In the genomic region with DNA sequence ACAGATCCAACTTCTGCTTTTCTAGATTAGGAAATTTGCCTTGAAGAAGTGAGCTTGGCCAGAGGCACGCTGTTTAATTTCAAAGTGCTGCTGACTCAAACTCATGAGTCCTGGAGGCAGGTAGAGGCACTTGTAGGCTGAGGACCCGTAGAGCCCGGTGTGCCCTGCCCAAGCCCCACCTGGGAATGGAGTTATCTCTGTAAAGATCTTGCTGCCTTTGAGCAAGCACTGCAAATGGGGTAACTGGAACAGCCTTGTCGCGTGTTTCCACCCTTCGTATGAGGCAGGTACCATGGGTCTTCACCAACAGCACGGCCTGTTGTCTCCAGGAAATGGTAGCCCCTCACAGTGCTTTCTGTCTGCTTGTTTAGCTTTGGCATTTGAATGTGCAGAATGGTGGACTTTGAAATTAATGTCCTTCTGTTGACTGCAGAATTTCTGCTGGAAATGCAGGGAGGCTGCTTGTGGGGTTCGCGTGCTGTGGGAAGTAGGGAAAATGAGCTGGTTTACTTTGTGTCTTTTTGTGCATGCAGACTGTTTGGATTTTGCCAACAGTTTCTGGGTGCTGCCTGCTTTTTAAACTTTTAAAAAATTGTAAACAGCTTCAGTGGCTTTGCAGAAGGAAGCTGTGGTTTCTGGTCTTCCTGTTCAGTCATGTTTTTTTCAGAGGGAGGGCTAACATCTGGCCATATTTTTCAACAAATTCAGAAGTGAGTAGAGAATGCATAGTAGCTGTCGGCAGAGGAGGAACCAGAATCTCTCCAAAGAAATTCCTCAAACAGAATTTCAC, we compare ENCODE assay signal across 8 cellular contexts. TPM values are rescaled to one million over a fixed set of nuclear protein-coding genes. Genes with fewer than 3 reads are reported as not detected.
DNase-seq lines count a peak whose midpoint lies in the region; ATAC-seq and TF ChIP-seq lines count a peak whose summit lies in the region.

No MANE protein-coding gene starts in this region.

- in situ Hi-C loops in transverse colon (cut with MboI; ENCODE audit: low pct_ligation_motif_present in 1 of 4, low pct_unique_long_range_greater_than_20kb in 1 of 4, low sequenced_read_pairs in 3 of 4), result no loop called here

- H3K27ac ChIP-seq in heart left ventricle (peak overlapping the region in 6 of 12 donors; percentile 13 to 92 (median 32)), transverse colon (peak overlapping the region; percentile 54 to 73 (median 70))

- TF ChIP-seq POLR2A in heart left ventricle (IDR thresholded peaks at IDR 0.05) (no peak), transverse colon (IDR thresholded peaks at IDR 0.05) (no peak)

- ATAC-seq in GM18861 (IDR thresholded peaks at IDR 0.05; ENCODE audit: unreplicated experiment), result peak; percentile 44
- peak; percentile 54 for ATAC-seq in HG03378 (IDR thresholded peaks at IDR 0.05; ENCODE audit: unreplicated experiment)
- peak; percentile 38 to 69 (median 48) for ATAC-seq in heart left ventricle

- no peaks in the 10 kb centered on the region for H3K27me3 ChIP-seq in heart left ventricle
- H3K27me3 ChIP-seq in transverse colon, result no peaks in the 10 kb centered on the region
- H3K27me3 ChIP-seq in BE2C, result no peaks in the 10 kb centered on the region

- peak; percentile 39 for DNase-seq in activated CD4-positive, CD25-positive, alpha-beta regulatory T cell treated with anti-CD3 and anti-CD28 coated beads, Interleukin-2, amount 50 U/mL, for 72 hours
- DNase-seq in heart left ventricle (no peak), transverse colon (no peak), NCI-H82 (lab: John Stamatoyannopoulos, UW) (no peak), epidermal melanocyte (ENCODE audit: insufficient read length, low spot score) (no peak), BE2C (no peak)

- peaks cover 0 to 10% (median 0%) of the 10 kb centered on the region in 12 donors for H3K9me3 ChIP-seq in heart left ventricle
- H3K9me3 ChIP-seq in transverse colon, result no peaks in the 10 kb centered on the region
- no peaks in the 10 kb centered on the region for H3K9me3 ChIP-seq in BE2C

- H3K36me3 ChIP-seq in heart left ventricle (peaks cover 0 to 28% (median 12%) of the 10 kb centered on the region in 9 donors), transverse colon (no peaks in the 10 kb centered on the region), BE2C (peaks cover 6% of the 10 kb centered on the region; the same call in 1 of the 2 replicates)

- WGBS in heart left ventricle, 4 donors, result 86 to 94% (median 92%) methylated on average over 10 of the region's 10 CpGs
- 57 to 63% methylated on average over 5 to 10 of the region's 10 CpGs for WGBS in transverse colon (ENCODE audit: low coverage in 1 of 2), 2 donors

- H3K4me3 ChIP-seq in heart left ventricle (peak overlapping the region in 7 of 12 donors; percentile 11 to 62 (median 38)), transverse colon (peak overlapping the region in 2 of 4 donors; percentile 15 to 41), BE2C (ENCODE audit: low read depth, low read length) (no peak overlapping the region)

- intact Hi-C loops in heart left ventricle (cut with DNase I) (no loop called here), transverse colon (cut with DNase I; ENCODE audit: low total_unique reads) (no loop called here)

- TF ChIP-seq CTCF in heart left ventricle (IDR thresholded peaks at IDR 0.05) (no peak), transverse colon (IDR thresholded peaks at IDR 0.05) (no peak), BE2C (IDR thresholded peaks at IDR 0.05; ENCODE audit: low read depth, low read length) (no peak)

- TF ChIP-seq EP300 in transverse colon (IDR thresholded peaks at IDR 0.05; ENCODE audit: low read depth), result no peak

- H3K4me1 ChIP-seq in heart left ventricle (peaks cover 0 to 49% (median 0%) of the 10 kb centered on the region in 12 donors), transverse colon (peaks cover 0 to 4% (median 0%) of the 10 kb centered on the region in 4 donors), BE2C (no peaks in the 10 kb centered on the region)

RNA-seq across cellular contexts. Expression of a gene that starts 27.2 kb away (rescaled TPM):
- total RNA-seq in heart left ventricle, result 10 to 100 TPM; 24.7 to 53.1 (median 27.8) TPM
- 10 to 100 TPM; 36.0 to 68.2 TPM for polyA plus RNA-seq in heart left ventricle
- 10 to 100 TPM; 40.4 to 76.4 (median 47.8) TPM for total RNA-seq in transverse colon
- 42.7 TPM for polyA plus RNA-seq in BE2C (2012; ENCODE audit: insufficient read depth, insufficient read length, low read depth)

RNA-seq across cellular contexts. Expression of a gene that starts 48.4 kb away (rescaled TPM):
- total RNA-seq in heart left ventricle (10 to 100 TPM in 1 of 9 donors, 1 to 10 TPM in 3, under 1 TPM in 5; 0.13 to 19.0 (median 0.79) TPM), transverse colon (1 to 10 TPM; 2.5 to 8.3 (median 6.4) TPM)
- polyA plus RNA-seq in heart left ventricle, result 1 to 10 TPM in 1 of 2 donors, under 1 TPM in 1; 0.65 to 1.4 TPM
- polyA plus RNA-seq in BE2C (2012; ENCODE audit: insufficient read depth, insufficient read length, low read depth), result not detected
